ENCODE assay signal across 9 cellular contexts in genomic region chr20:59939879-59940128, GRCh38. TPM values are rescaled to one million over a fixed set of nuclear protein-coding genes. Genes with fewer than 3 reads are reported as not detected.
DNase-seq lines count a peak whose midpoint lies in the region; ATAC-seq, FAIRE-seq and TF ChIP-seq lines count a peak whose summit lies in the region.
"Had no signal": no experiment of that assay in that cellular context is flagged by ENCODE, and none has a peak within 500 bp of the region (broad histone marks: within the 10 kb centered on the region; RNA-seq: fewer than 3 reads in every experiment).

No MANE protein-coding gene starts in this region.

- H3K9ac ChIP-seq in muscle layer of colon (ENCODE audit: low read length), result peak overlapping the region; percentile 67

- peak; percentile 34 for ATAC-seq in GM21737 (IDR thresholded peaks at IDR 0.05; ENCODE audit: unreplicated experiment)

- DNase-seq in GM06990 (ENCODE audit: extremely low read depth, insufficient read length) (no peak), coronary artery (ENCODE audit: low spot score) (peak; percentile 81), frontal cortex (ENCODE audit: low spot score in 2 of 2) (no peak), SKM-1 treated with dmso at 0.1 percent for 144 hours (lab: John Stamatoyannopoulos, UW; ENCODE audit: unreplicated experiment) (no peak), OCI-M2 (lab: John Stamatoyannopoulos, UW; ENCODE audit: unreplicated experiment) (no peak)
- DNase-seq in Jurkat, Clone E6-1 (ENCODE audit: low read depth, low spot score), result no peak

- TF ChIP-seq CTCF in GM06990 (IDR thresholded peaks at IDR 0.05; ENCODE audit: insufficient read depth, low read length, poor library complexity, severe bottlenecking) (no peak), coronary artery (IDR thresholded peaks at IDR 0.05) (no peak)

- no peaks in the 10 kb centered on the region for H3K9me3 ChIP-seq in muscle layer of colon (ENCODE audit: low read length)

- no peak for FAIRE-seq in frontal cortex (lab: Jason Lieb, UNC)
- FAIRE-seq: TTC549 had no signal

- H3K27ac ChIP-seq in coronary artery (peak overlapping the region; percentile 93 to 98), muscle layer of colon (ENCODE audit: low read depth, low read length) (peak overlapping the region; percentile 100)

- H3K4me3 ChIP-seq in GM06990 (replicated peaks; ENCODE audit: low read depth, low read length), result peak overlapping the region; percentile 85
- H3K4me3 ChIP-seq in Jurkat, Clone E6-1 (ENCODE audit: low read length), result peak overlapping the region; percentile 97
- peak overlapping the region; percentile 87 for H3K4me3 ChIP-seq in coronary artery
- peak overlapping the region; percentile 60 to 72 for H3K4me3 ChIP-seq in muscle layer of colon (ENCODE audit: low read depth in 1 of 2, low read length in 2 of 2)

- H3K27me3 ChIP-seq in GM06990 (replicated peaks; ENCODE audit: control insufficient read depth, insufficient read depth, low read length), result no peaks in the 10 kb centered on the region
- H3K27me3 ChIP-seq in muscle layer of colon (ENCODE audit: control insufficient read depth in 1 of 2, insufficient read depth in 2 of 2, low read length in 2 of 2), result no peaks in the 10 kb centered on the region

- peaks cover 52% of the 10 kb centered on the region for H3K4me1 ChIP-seq in muscle layer of colon (ENCODE audit: insufficient read depth, low read length)

- H3K36me3 ChIP-seq in GM06990 (ENCODE audit: control insufficient read depth, insufficient read depth, low read length), result peaks cover 3% of the 10 kb centered on the region
- H3K36me3 ChIP-seq in muscle layer of colon (ENCODE audit: insufficient read depth, low read length), result peaks cover 27% of the 10 kb centered on the region

RNA-seq across cellular contexts. Expression of gene PPP1R3D, which starts 0.3 kb away (rescaled TPM):
- polyA plus RNA-seq in Jurkat, Clone E6-1 (2012; ENCODE audit: insufficient read depth, insufficient read length), result 1.6 TPM
- total RNA-seq in frontal cortex, result 2.4 TPM

RNA-seq across cellular contexts. Expression of gene FAM217B, which starts 0.4 kb away (rescaled TPM):
- polyA plus RNA-seq in Jurkat, Clone E6-1 (2012; ENCODE audit: insufficient read depth, insufficient read length), result 14.4 TPM
- 32.6 TPM for total RNA-seq in frontal cortex

RNA-seq across cellular contexts. Expression of gene SYCP2, which starts 6.4 kb away (rescaled TPM):
- 41.4 TPM for polyA plus RNA-seq in Jurkat, Clone E6-1 (2012; ENCODE audit: insufficient read depth, insufficient read length)
- 4.1 TPM for total RNA-seq in frontal cortex

RNA-seq across cellular contexts. Expression of gene CDH26, which starts 18.4 kb away (rescaled TPM):
- polyA plus RNA-seq in Jurkat, Clone E6-1 (2012; ENCODE audit: insufficient read depth, insufficient read length), result 1.2 TPM
- 0.41 TPM for total RNA-seq in frontal cortex
